Comparison of ENCODE assay signal across 17 cellular contexts in genomic region chr19:30028118-30028991, GRCh38.
A peak's percentile ranks its signal among the peaks of the same experiment; 100 is the strongest.
DNase-seq lines count a peak whose midpoint lies in the region; ATAC-seq, FAIRE-seq and TF ChIP-seq lines count a peak whose summit lies in the region.
"Had no signal": no experiment of that assay in that cellular context is flagged by ENCODE, and none has a peak within 500 bp of the region (broad histone marks: within the 10 kb centered on the region; RNA-seq: fewer than 3 reads in every experiment).

No MANE protein-coding gene starts in this region.

- H3K4me3 Mint-ChIP-seq in T-helper 17 cell, result no peak overlapping the region
- no peak overlapping the region for H3K4me3 Mint-ChIP-seq in progenitor cell of endocrine pancreas (ENCODE audit: low read depth)
- H3K4me3 Mint-ChIP-seq in mesothelial cell of epicardium, result no peak overlapping the region
- H3K4me3 Mint-ChIP-seq: CD4-positive, CD25-positive, alpha-beta regulatory T cell had no signal

- H3K9ac ChIP-seq in KMS-11, result no peak overlapping the region

- H3K4me1 Mint-ChIP-seq in T-helper 17 cell (peaks cover 9% of the 10 kb centered on the region), progenitor cell of endocrine pancreas (ENCODE audit: low read depth) (peaks cover 10% of the 10 kb centered on the region), mesothelial cell of epicardium (no peaks in the 10 kb centered on the region)

- peaks cover 48% of the 10 kb centered on the region for H3K4me1 ChIP-seq in KMS-11 (ENCODE audit: low read depth, poor library complexity, severe bottlenecking)

- no peak for ATAC-seq in T-helper 17 cell
- peak; percentile 96 for ATAC-seq in left colon
- ATAC-seq in GM21619 (IDR thresholded peaks at IDR 0.05; ENCODE audit: unreplicated experiment), result no peak

- no peaks in the 10 kb centered on the region for H3K9me3 ChIP-seq in T-helper 17 cell (ENCODE audit: control insufficient read depth, low read length, poor library complexity, severe bottlenecking)

- 0 out of 2 replicates have a peak, but pooled peaks cover 2% of the 10 kb centered on the region for H4K20me1 ChIP-seq in KMS-11 (ENCODE audit: insufficient read depth)

- peak overlapping the region; percentile 56 for H3K4me2 ChIP-seq in KMS-11

- intact Hi-C loops in left colon (cut with DNase I, micrococcal nuclease), result no loop called here

- no peaks in the 10 kb centered on the region for H3K27me3 Mint-ChIP-seq in T-helper 17 cell
- no peaks in the 10 kb centered on the region for H3K27me3 Mint-ChIP-seq in progenitor cell of endocrine pancreas
- no peaks in the 10 kb centered on the region for H3K27me3 Mint-ChIP-seq in mesothelial cell of epicardium (ENCODE audit: low read depth)
- H3K27me3 Mint-ChIP-seq: CD4-positive, CD25-positive, alpha-beta regulatory T cell had no signal

- H3K27ac Mint-ChIP-seq in T-helper 17 cell (peak overlapping the region; percentile 79), progenitor cell of endocrine pancreas (no peak overlapping the region), mesothelial cell of epicardium (no peak overlapping the region)

- H3K9me3 Mint-ChIP-seq in progenitor cell of endocrine pancreas (ENCODE audit: low read depth) (peaks cover 30% of the 10 kb centered on the region), mesothelial cell of epicardium (peaks cover 70% of the 10 kb centered on the region)

- peaks cover 3% of the 10 kb centered on the region; the same call in 1 of the 2 replicates for H3K36me3 ChIP-seq in KMS-11 (ENCODE audit: insufficient read depth)

- H3K27me3 ChIP-seq in KMS-11 (ENCODE audit: insufficient read depth, low read depth), result no peaks in the 10 kb centered on the region
- H3K27me3 ChIP-seq: MG63 had no signal

- H3K4me3 ChIP-seq in KMS-11 (IDR thresholded peaks at IDR 0.05; ENCODE audit: insufficient read depth, low read depth, low read length), result no peak overlapping the region
- H3K4me3 ChIP-seq: MG63 had no signal

- H3K79me2 ChIP-seq in KMS-11 (ENCODE audit: insufficient read depth, low read depth), result no peaks in the 10 kb centered on the region

- no peak for DNase-seq in GM19239 (ENCODE audit: insufficient read length, low spot score)
- no peak for DNase-seq in T-helper 17 cell
- DNase-seq in left colon, result no peak
- DNase-seq in NCI-H1694 (lab: John Stamatoyannopoulos, UW), result no peak
- no peak for DNase-seq in progenitor cell of endocrine pancreas (ENCODE audit: low spot score, unreplicated experiment)
- no peak for DNase-seq in mesothelial cell of epicardium (ENCODE audit: low spot score in 2 of 2, unreplicated experiment in 2 of 2)
- DNase-seq: ACHN; CD4-positive, CD25-positive, alpha-beta regulatory T cell; EL; H7; MG63; NCI-H1092 treated with DMSO at 0.1 percent for 48 hours; NCI-H446; NCI-H69; SIG-M5 had no signal

- peak overlapping the region; percentile 74; the same call in 1 of the 2 replicates for H3K27ac ChIP-seq in KMS-11

- H2AFZ ChIP-seq in KMS-11 (ENCODE audit: low read depth), result no peak overlapping the region

- FAIRE-seq in GM19239 (lab: Jason Lieb, UNC), result peak; percentile 51

- H3K36me3 Mint-ChIP-seq in T-helper 17 cell (ENCODE audit: low read depth), result peaks cover 3% of the 10 kb centered on the region
- peaks cover 56% of the 10 kb centered on the region for H3K36me3 Mint-ChIP-seq in progenitor cell of endocrine pancreas (ENCODE audit: insufficient read depth)
- H3K36me3 Mint-ChIP-seq in mesothelial cell of epicardium, result peaks cover 75% of the 10 kb centered on the region

- no peak for TF ChIP-seq CTCF in KMS-11 (conservative IDR thresholded peaks at IDR 0.05; ENCODE audit: low read depth, low read length)
- no peak for TF ChIP-seq CTCF in progenitor cell of endocrine pancreas (IDR thresholded peaks at IDR 0.05; ENCODE audit: unreplicated experiment)
- no peak for TF ChIP-seq CTCF in mesothelial cell of epicardium (IDR thresholded peaks at IDR 0.05; ENCODE audit: unreplicated experiment)
